In the genomic region with DNA sequence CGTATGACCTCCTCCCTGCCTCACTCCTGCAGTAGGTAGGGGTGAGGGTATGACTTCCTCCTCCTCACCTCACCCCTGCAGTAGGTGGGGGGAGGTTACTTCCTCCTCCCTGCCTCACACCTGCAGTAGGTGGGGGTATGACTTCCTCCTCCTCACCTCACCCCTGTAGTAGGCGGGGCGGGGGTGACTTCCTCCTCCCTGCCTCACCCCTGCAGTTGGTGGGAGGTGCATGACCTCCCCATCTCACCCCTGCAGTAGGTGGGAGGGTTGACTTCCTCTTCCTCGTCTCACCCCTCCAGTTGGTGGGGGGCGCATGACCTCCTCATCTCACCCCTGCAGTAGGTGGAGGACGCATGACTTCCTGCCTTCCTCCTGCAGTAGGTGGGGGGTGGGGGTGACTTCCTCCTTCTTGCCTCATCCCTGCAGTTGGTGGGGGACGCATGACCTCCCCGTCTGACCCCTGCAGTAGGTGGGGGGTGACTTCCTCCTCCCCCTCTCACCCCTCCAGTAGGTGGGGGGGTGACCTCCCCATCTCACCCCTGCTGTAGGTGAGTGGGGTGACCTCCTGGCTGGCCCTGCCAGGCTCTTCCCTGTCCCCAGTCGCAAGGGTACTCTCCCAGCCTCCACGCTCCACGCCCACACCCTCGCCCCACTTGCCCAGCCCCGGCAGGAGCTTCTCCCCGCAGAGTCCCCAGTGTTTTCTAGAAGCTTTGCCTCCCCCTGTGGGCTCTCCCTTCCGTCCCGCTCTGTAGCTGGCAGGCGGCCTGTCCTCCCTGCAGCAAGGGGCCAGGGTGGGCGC, we compare ENCODE assay signal across 1 cellular context.
TF ChIP-seq lines count a peak whose summit lies in the region.

No MANE protein-coding gene starts in this region.

TF ChIP-seq in SK-N-SH, 30 proteins besides CTCF, POLR2A, EP300 and RAD21 (continued from another document):
- TF ChIP-seq, protein P1, sequence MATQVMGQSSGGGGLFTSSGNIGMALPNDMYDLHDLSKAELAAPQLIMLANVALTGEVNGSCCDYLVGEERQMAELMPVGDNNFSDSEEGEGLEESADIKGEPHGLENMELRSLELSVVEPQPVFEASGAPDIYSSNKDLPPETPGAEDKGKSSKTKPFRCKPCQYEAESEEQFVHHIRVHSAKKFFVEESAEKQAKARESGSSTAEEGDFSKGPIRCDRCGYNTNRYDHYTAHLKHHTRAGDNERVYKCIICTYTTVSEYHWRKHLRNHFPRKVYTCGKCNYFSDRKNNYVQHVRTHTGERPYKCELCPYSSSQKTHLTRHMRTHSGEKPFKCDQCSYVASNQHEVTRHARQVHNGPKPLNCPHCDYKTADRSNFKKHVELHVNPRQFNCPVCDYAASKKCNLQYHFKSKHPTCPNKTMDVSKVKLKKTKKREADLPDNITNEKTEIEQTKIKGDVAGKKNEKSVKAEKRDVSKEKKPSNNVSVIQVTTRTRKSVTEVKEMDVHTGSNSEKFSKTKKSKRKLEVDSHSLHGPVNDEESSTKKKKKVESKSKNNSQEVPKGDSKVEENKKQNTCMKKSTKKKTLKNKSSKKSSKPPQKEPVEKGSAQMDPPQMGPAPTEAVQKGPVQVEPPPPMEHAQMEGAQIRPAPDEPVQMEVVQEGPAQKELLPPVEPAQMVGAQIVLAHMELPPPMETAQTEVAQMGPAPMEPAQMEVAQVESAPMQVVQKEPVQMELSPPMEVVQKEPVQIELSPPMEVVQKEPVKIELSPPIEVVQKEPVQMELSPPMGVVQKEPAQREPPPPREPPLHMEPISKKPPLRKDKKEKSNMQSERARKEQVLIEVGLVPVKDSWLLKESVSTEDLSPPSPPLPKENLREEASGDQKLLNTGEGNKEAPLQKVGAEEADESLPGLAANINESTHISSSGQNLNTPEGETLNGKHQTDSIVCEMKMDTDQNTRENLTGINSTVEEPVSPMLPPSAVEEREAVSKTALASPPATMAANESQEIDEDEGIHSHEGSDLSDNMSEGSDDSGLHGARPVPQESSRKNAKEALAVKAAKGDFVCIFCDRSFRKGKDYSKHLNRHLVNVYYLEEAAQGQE (IDR thresholded peaks at IDR 0.05; ENCODE audit: low read depth, low read length) = no peak
- TF ChIP-seq EZH2phosphoT487 (IDR thresholded peaks at IDR 0.05; ENCODE audit: borderline replicate concordance, low read depth) (no peak), POLR2AphosphoS5 (IDR thresholded peaks at IDR 0.05; ENCODE audit: low read depth, low read length) (no peak), USF2 (IDR thresholded peaks at IDR 0.05; ENCODE audit: borderline replicate concordance, low read depth, low read length) (no peak), FOSL2 (IDR thresholded peaks at IDR 0.05; ENCODE audit: borderline replicate concordance, low read depth) (no peak), FOXJ3 (CRISPR knock-in tag; IDR thresholded peaks at IDR 0.05) (no peak), CHD2 (IDR thresholded peaks at IDR 0.05; ENCODE audit: low read length, partially characterized antibody) (no peak), NRF1 (IDR thresholded peaks at IDR 0.05; ENCODE audit: low read depth, low read length) (no peak)
